In the genomic region with DNA sequence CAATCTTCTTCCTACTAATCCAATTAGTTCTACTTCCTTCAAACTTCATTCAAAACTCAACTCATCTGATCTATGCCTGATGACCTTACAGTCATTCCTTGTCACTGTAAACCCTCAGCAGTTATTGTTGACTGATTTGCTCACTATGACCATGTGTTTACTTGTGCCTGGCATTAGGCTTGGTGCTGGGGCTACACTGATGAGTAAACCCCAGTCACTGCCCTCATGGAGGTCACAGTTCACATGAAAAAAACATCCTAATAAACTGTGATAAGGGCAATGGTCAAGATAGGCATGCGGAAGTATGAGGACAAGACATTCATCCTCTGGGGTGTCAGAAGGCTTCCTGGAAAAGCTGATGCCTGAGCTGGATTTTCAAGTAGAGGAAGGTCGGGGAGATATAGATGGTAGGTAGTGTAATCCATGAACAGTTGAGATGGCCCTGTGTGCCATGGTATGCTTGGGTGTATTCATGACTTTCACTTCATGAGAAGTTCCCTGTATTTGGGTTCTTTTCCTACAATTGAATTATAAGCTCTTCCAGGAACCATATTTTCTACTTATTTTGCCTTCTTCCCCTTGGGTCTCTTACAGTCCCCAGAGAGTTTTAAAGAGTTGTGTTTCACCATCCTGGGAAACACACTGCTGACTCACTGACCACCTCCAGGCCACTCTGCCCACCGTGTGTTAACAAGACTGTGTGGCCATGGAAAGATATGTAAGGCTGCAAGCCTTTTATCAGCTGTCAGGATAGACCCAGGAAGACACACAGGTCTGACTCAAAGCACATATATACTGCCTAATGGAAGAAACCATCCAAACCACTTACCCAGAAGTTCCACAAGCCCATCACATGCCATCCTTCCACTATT, we compare ENCODE assay signal across 10 cellular contexts. TPM values are rescaled to one million over a fixed set of nuclear protein-coding genes. Genes with fewer than 3 reads are reported as not detected.
DNase-seq lines count a peak whose midpoint lies in the region; ATAC-seq, FAIRE-seq and TF ChIP-seq lines count a peak whose summit lies in the region.
"Had no signal": no experiment of that assay in that cellular context is flagged by ENCODE, and none has a peak within 500 bp of the region (broad histone marks: within the 10 kb centered on the region; RNA-seq: fewer than 3 reads in every experiment).

No MANE protein-coding gene starts in this region.

- dilution Hi-C loops in endothelial cell of umbilical vein (cut with MboI; ENCODE audit: extremely low pct_ligation_motif_present, low sequenced_read_pairs): no loop called here

- H3K9me1 ChIP-seq in endothelial cell of umbilical vein (replicated peaks; ENCODE audit: control insufficient read depth, extremely low read depth, insufficient read depth, low read length): no peaks in the 10 kb centered on the region

- H3K4me3 ChIP-seq in PC-9: no peak overlapping the region
- no peak overlapping the region for H3K4me3 ChIP-seq in endothelial cell of umbilical vein (replicated peaks in 1 of 3; ENCODE audit: insufficient read depth in 1 of 3, low read depth in 1 of 3, low read length in 3 of 3)
- H3K4me3 ChIP-seq in GM23338: no peak overlapping the region

- intact Hi-C loops in PC-9 (cut with micrococcal nuclease; ENCODE audit: unreplicated experiment): no loop called here
- intact Hi-C loops in endothelial cell of umbilical vein (cut with micrococcal nuclease): loop anchor here (1.0 kb wide), 4 partner anchors 15 to 60 kb away; a partner anchor contains a TSS

- H3K4me3 Mint-ChIP-seq in GM23338: no peak overlapping the region

- H3K9me2 ChIP-seq in PC-9 (ENCODE audit: insufficient read depth) (no peaks in the 10 kb centered on the region), GM23338 (ENCODE audit: insufficient read depth) (no peaks in the 10 kb centered on the region)

- no peak for TF ChIP-seq POLR2A in endothelial cell of umbilical vein (IDR thresholded peaks at IDR 0.05; ENCODE audit: low read depth, low read length)

- no peak overlapping the region for H2AFZ ChIP-seq in PC-9
- peak overlapping the region; percentile 2 for H2AFZ ChIP-seq in endothelial cell of umbilical vein (ENCODE audit: low read depth, low read length)
- no peak overlapping the region for H2AFZ ChIP-seq in GM23338

- H4K20me1 ChIP-seq in PC-9 (ENCODE audit: insufficient read depth): no peaks in the 10 kb centered on the region
- no peaks in the 10 kb centered on the region for H4K20me1 ChIP-seq in endothelial cell of umbilical vein (replicated peaks; ENCODE audit: control insufficient read depth, extremely low read depth, insufficient read depth, low read length)
- H4K20me1 ChIP-seq in GM23338 (replicated peaks; ENCODE audit: insufficient read depth): no peaks in the 10 kb centered on the region

- no peaks in the 10 kb centered on the region for H3K36me3 ChIP-seq in PC-9 (ENCODE audit: low read depth)
- H3K36me3 ChIP-seq in endothelial cell of umbilical vein (ENCODE audit: control insufficient read depth in 2 of 2, extremely low read depth in 1 of 2, insufficient read depth in 2 of 2, low read length in 2 of 2): no peaks in the 10 kb centered on the region
- H3K36me3 ChIP-seq in GM23338 (ENCODE audit: insufficient read depth): no peaks in the 10 kb centered on the region

- peak overlapping the region; percentile 54 for H3K9ac ChIP-seq in endothelial cell of umbilical vein (replicated peaks; ENCODE audit: extremely low read depth, insufficient read depth, low read length)

- H3K9me3 Mint-ChIP-seq in GM23338: no peaks in the 10 kb centered on the region; the same call in 2 of the 3 replicates

- peaks cover 24% of the 10 kb centered on the region for H3F3A ChIP-seq in PC-9 (ENCODE audit: insufficient read depth, low read depth)
- no peaks in the 10 kb centered on the region for H3F3A ChIP-seq in GM23338 (replicated peaks; ENCODE audit: low read depth)

- H3K4me1 Mint-ChIP-seq in GM23338: peaks cover 15% of the 10 kb centered on the region

- H3K4me1 ChIP-seq in PC-9 (replicated peaks; ENCODE audit: insufficient read depth): peaks cover 42% of the 10 kb centered on the region
- H3K4me1 ChIP-seq in endothelial cell of umbilical vein (ENCODE audit: control insufficient read depth, extremely low read depth, insufficient read depth, low read length): peaks cover 28% of the 10 kb centered on the region
- peaks cover 12% of the 10 kb centered on the region for H3K4me1 ChIP-seq in GM23338 (ENCODE audit: insufficient read depth)

- H3K27me3 ChIP-seq in PC-9 (ENCODE audit: insufficient read depth, low read depth): no peaks in the 10 kb centered on the region
- no peaks in the 10 kb centered on the region for H3K27me3 ChIP-seq in endothelial cell of umbilical vein (ENCODE audit: control insufficient read depth in 2 of 2, insufficient read depth in 2 of 2, low read length in 2 of 2)
- H3K27me3 ChIP-seq in GM23338 (ENCODE audit: insufficient read depth): no peaks in the 10 kb centered on the region; the same call in 1 of the 2 replicates

- no peaks in the 10 kb centered on the region for H3K27me3 Mint-ChIP-seq in GM23338 (ENCODE audit: insufficient read depth, low read depth, poor library complexity)

- FAIRE-seq in endothelial cell of umbilical vein (lab: Jason Lieb, UNC): no peak

- DNase-seq in EH (ENCODE audit: low read depth) (peak; percentile 77), PC-9 (peak in 1 of 2 experiments; percentile 62), endothelial cell of umbilical vein (ENCODE audit: low read depth, low spot score) (peak; percentile 62), omental fat pad (ENCODE audit: low spot score) (no peak), GM23338 (ENCODE audit: low spot score) (no peak), amniotic stem cell (lab: John Stamatoyannopoulos, UW) (no peak)
- DNase-seq: activated naive CD4-positive, alpha-beta T cell treated with Interleukin-2 at 50 U/mL for 16 hours; left cardiac atrium had no signal

- BruUV-seq in PC-9 (replicated peaks; lab: Mats Ljungman, UMichigan) (no TSS peak), endothelial cell of umbilical vein (replicated peaks; lab: Mats Ljungman, UMichigan) (no TSS peak)

- ATAC-seq in omental fat pad (ENCODE audit: low FRiP score) (peak; percentile 39), HG03135 (IDR thresholded peaks at IDR 0.05; ENCODE audit: unreplicated experiment) (no peak), GM23338 (no peak), HG02884 (IDR thresholded peaks at IDR 0.05; ENCODE audit: unreplicated experiment) (no peak)

- no peaks in the 10 kb centered on the region for H3K36me3 Mint-ChIP-seq in GM23338 (ENCODE audit: low read depth)

- TF ChIP-seq CTCF in PC-9 (conservative IDR thresholded peaks at IDR 0.05): no peak
- TF ChIP-seq CTCF in endothelial cell of umbilical vein (IDR thresholded peaks at IDR 0.05; ENCODE audit: extremely low read depth in 1 of 2, insufficient read depth in 1 of 2, low read depth in 1 of 2, low read length in 2 of 2): no peak
- TF ChIP-seq CTCF in omental fat pad (IDR thresholded peaks at IDR 0.05): no peak
- TF ChIP-seq CTCF in GM23338 (conservative IDR thresholded peaks at IDR 0.05; ENCODE audit: low read depth in 2 of 2): no peak

- H3K79me2 ChIP-seq in PC-9 (ENCODE audit: low read depth) (no peaks in the 10 kb centered on the region), endothelial cell of umbilical vein (ENCODE audit: control insufficient read depth, insufficient read depth, low read length) (no peaks in the 10 kb centered on the region), GM23338 (replicated peaks; ENCODE audit: insufficient read depth) (no peaks in the 10 kb centered on the region)

- POLR2A ChIA-PET in PC-9 (lab: Charles Lee; ENCODE audit: unreplicated experiment): interaction anchor here (0.6 kb wide), 1 partner anchor 274 kb away, joined by 3 read pairs; no protein-coding TSS in a partner anchor
- POLR2A ChIA-PET in endothelial cell of umbilical vein (lab: Charles Lee): interaction anchor here (2.0 kb wide), 1 partner anchor 39 kb away, joined by 10 read pairs; a partner anchor contains a TSS

- H3K9me3 ChIP-seq in PC-9 (ENCODE audit: insufficient read depth, low read depth) (peaks cover 5% of the 10 kb centered on the region; the same call in 1 of the 2 replicates), endothelial cell of umbilical vein (replicated peaks; ENCODE audit: control insufficient read depth, insufficient read depth, low read length) (no peaks in the 10 kb centered on the region)

- CTCF ChIA-PET in PC-9 (lab: Charles Lee): no interaction called here
- CTCF ChIA-PET in endothelial cell of umbilical vein (lab: Charles Lee): interaction anchor here (1.2 to 1.9 kb wide), 4 partner anchors 8 to 71 kb away, joined by 3 to 8 read pairs (median 4); a partner anchor contains a TSS

- H3K27ac ChIP-seq in PC-9: peak overlapping the region; percentile 51
- peak overlapping the region; percentile 80 for H3K27ac ChIP-seq in endothelial cell of umbilical vein (ENCODE audit: insufficient read depth, low read depth, low read length)
- no peak overlapping the region for H3K27ac ChIP-seq in GM23338 (ENCODE audit: low read depth)

- H3K27ac Mint-ChIP-seq in GM23338: no peak overlapping the region

- peak overlapping the region; percentile 8; the same call in 1 of the 2 replicates for H3K4me2 ChIP-seq in PC-9
- H3K4me2 ChIP-seq in endothelial cell of umbilical vein (ENCODE audit: insufficient read depth, low read length): peak overlapping the region; percentile 58
- no peak overlapping the region for H3K4me2 ChIP-seq in GM23338

TF ChIP-seq in endothelial cell of umbilical vein, 7 proteins besides CTCF, POLR2A, EP300 and RAD21 (continues in another document):
- TF ChIP-seq JUN (IDR thresholded peaks at IDR 0.05; ENCODE audit: borderline replicate concordance, insufficient read depth, insufficient read length, low read depth): peak; percentile 43

TF ChIP-seq in GM23338, 12 proteins besides CTCF, POLR2A, EP300 and RAD21 (continues in another document):
- no peak for TF ChIP-seq JUNB (IDR thresholded peaks at IDR 0.05; ENCODE audit: unreplicated experiment)

RNA-seq across cellular contexts. Expression of a gene that starts 38.7 kb away (rescaled TPM):
- 14.1 and 18.3 TPM in 2 replicates for total RNA-seq in PC-9 (2021)
- 148 and 200 TPM in 2 replicates for total RNA-seq in endothelial cell of umbilical vein
- 149 and 171 TPM in 2 replicates for polyA plus RNA-seq in endothelial cell of umbilical vein
- polyA plus RNA-seq in endothelial cell of umbilical vein (2011; cell fraction: cytosol; rRNA removed): 139 and 150 TPM in 2 replicates
- 438 and 510 TPM in 2 replicates for polyA plus RNA-seq in endothelial cell of umbilical vein (2011; cell fraction: nucleus; rRNA removed)
- polyA plus RNA-seq in endothelial cell of umbilical vein (2012): 142 and 205 TPM in 2 replicates
- 318 and 353 TPM in 2 replicates for polyA minus RNA-seq in endothelial cell of umbilical vein
- polyA minus RNA-seq in endothelial cell of umbilical vein (2011; cell fraction: cytosol; rRNA and poly(A)+ RNA removed): 2.6 TPM
- polyA minus RNA-seq in endothelial cell of umbilical vein (2011; cell fraction: nucleus; rRNA and poly(A)+ RNA removed): 428 and 523 TPM in 2 replicates
- total RNA-seq in omental fat pad: 100 to 1,000 TPM; 201 to 329 (median 213) TPM
- total RNA-seq in GM23338 (2014; rRNA removed; shearing (Covaris generic)): 153 and 191 TPM in 2 replicates
- polyA plus RNA-seq in GM23338 (2016; fragmentation: Nextera tagmentation; extraction: Ambion mirVana): 100 and 117 TPM in 2 replicates

Comparison
In these comparisons a context has a peak if more than half of its experiments do, and no peak if none do; other contexts are left out.
1. DNase-seq: peak in EH (single experiment) and endothelial cell of umbilical vein (single experiment); none in omental fat pad (single experiment), GM23338 (single experiment) and amniotic stem cell (single experiment).